In the genomic region with DNA sequence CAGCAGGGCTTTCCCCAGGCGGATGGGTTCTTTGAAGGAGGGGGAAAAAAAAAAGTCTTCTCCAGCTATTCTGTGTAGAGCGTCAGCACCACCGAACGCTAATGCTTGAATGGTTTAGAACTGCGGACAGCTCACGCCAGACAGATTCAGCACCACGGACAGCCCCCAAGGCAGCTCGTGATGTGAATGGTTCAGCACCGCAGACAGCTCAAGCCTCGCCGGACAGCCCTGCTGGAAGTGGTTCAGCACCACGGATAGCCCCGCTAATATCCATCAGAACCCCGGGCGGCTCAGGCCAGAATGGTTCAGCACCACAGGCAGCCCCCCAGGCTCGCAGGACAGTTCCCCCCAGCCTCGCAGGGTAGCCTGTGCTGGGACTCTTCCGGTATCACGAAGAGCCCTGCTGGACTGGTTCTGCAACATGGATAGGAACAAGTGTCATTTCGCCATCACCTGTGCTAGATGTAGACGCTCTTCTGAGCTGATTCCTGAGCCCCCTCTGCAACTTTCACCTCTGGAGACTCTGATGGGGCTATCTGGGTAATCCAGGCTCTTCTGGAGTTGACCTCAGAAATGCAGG, we compare ENCODE assay signal across 1 cellular context.
A peak's percentile ranks its signal among the peaks of the same experiment; 100 is the strongest.
TF ChIP-seq lines count a peak whose summit lies in the region.

No MANE protein-coding gene starts in this region.

TF ChIP-seq in GM12878, 131 proteins besides CTCF, POLR2A, EP300 and RAD21 (continued from another document):
- TF ChIP-seq, protein P1, sequence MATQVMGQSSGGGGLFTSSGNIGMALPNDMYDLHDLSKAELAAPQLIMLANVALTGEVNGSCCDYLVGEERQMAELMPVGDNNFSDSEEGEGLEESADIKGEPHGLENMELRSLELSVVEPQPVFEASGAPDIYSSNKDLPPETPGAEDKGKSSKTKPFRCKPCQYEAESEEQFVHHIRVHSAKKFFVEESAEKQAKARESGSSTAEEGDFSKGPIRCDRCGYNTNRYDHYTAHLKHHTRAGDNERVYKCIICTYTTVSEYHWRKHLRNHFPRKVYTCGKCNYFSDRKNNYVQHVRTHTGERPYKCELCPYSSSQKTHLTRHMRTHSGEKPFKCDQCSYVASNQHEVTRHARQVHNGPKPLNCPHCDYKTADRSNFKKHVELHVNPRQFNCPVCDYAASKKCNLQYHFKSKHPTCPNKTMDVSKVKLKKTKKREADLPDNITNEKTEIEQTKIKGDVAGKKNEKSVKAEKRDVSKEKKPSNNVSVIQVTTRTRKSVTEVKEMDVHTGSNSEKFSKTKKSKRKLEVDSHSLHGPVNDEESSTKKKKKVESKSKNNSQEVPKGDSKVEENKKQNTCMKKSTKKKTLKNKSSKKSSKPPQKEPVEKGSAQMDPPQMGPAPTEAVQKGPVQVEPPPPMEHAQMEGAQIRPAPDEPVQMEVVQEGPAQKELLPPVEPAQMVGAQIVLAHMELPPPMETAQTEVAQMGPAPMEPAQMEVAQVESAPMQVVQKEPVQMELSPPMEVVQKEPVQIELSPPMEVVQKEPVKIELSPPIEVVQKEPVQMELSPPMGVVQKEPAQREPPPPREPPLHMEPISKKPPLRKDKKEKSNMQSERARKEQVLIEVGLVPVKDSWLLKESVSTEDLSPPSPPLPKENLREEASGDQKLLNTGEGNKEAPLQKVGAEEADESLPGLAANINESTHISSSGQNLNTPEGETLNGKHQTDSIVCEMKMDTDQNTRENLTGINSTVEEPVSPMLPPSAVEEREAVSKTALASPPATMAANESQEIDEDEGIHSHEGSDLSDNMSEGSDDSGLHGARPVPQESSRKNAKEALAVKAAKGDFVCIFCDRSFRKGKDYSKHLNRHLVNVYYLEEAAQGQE (IDR thresholded peaks at IDR 0.05; ENCODE audit: low read depth, low read length), result peak; percentile 96
- peak; percentile 92 for TF ChIP-seq SIN3A (IDR thresholded peaks at IDR 0.05; ENCODE audit: low read depth, low read length)
- TF ChIP-seq, protein P2, sequence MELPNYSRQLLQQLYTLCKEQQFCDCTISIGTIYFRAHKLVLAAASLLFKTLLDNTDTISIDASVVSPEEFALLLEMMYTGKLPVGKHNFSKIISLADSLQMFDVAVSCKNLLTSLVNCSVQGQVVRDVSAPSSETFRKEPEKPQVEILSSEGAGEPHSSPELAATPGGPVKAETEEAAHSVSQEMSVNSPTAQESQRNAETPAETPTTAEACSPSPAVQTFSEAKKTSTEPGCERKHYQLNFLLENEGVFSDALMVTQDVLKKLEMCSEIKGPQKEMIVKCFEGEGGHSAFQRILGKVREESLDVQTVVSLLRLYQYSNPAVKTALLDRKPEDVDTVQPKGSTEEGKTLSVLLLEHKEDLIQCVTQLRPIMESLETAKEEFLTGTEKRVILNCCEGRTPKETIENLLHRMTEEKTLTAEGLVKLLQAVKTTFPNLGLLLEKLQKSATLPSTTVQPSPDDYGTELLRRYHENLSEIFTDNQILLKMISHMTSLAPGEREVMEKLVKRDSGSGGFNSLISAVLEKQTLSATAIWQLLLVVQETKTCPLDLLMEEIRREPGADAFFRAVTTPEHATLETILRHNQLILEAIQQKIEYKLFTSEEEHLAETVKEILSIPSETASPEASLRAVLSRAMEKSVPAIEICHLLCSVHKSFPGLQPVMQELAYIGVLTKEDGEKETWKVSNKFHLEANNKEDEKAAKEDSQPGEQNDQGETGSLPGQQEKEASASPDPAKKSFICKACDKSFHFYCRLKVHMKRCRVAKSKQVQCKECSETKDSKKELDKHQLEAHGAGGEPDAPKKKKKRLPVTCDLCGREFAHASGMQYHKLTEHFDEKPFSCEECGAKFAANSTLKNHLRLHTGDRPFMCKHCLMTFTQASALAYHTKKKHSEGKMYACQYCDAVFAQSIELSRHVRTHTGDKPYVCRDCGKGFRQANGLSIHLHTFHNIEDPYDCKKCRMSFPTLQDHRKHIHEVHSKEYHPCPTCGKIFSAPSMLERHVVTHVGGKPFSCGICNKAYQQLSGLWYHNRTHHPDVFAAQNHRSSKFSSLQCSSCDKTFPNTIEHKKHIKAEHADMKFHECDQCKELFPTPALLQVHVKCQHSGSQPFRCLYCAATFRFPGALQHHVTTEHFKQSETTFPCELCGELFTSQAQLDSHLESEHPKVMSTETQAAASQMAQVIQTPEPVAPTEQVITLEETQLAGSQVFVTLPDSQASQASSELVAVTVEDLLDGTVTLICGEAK (IDR thresholded peaks at IDR 0.05; ENCODE audit: borderline replicate concordance), result peak; percentile 74
- TF ChIP-seq TCF3 (IDR thresholded peaks at IDR 0.05; ENCODE audit: borderline replicate concordance, insufficient read depth, low read depth, low read length), result no peak
- TF ChIP-seq, protein P3, sequence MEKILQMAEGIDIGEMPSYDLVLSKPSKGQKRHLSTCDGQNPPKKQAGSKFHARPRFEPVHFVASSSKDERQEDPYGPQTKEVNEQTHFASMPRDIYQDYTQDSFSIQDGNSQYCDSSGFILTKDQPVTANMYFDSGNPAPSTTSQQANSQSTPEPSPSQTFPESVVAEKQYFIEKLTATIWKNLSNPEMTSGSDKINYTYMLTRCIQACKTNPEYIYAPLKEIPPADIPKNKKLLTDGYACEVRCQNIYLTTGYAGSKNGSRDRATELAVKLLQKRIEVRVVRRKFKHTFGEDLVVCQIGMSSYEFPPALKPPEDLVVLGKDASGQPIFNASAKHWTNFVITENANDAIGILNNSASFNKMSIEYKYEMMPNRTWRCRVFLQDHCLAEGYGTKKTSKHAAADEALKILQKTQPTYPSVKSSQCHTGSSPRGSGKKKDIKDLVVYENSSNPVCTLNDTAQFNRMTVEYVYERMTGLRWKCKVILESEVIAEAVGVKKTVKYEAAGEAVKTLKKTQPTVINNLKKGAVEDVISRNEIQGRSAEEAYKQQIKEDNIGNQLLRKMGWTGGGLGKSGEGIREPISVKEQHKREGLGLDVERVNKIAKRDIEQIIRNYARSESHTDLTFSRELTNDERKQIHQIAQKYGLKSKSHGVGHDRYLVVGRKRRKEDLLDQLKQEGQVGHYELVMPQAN (conservative IDR thresholded peaks at IDR 0.05), result 0 out of 2 replicates have a peak, but pooled peaks have one; percentile 33
- no peak for TF ChIP-seq HCFC1 (IDR thresholded peaks at IDR 0.05; ENCODE audit: low read length)
- TF ChIP-seq, protein P4, sequence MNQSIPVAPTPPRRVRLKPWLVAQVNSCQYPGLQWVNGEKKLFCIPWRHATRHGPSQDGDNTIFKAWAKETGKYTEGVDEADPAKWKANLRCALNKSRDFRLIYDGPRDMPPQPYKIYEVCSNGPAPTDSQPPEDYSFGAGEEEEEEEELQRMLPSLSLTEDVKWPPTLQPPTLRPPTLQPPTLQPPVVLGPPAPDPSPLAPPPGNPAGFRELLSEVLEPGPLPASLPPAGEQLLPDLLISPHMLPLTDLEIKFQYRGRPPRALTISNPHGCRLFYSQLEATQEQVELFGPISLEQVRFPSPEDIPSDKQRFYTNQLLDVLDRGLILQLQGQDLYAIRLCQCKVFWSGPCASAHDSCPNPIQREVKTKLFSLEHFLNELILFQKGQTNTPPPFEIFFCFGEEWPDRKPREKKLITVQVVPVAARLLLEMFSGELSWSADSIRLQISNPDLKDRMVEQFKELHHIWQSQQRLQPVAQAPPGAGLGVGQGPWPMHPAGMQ (IDR thresholded peaks at IDR 0.05; ENCODE audit: borderline replicate concordance), result no peak
